9 cellular contexts compared by ENCODE assay signal in the genomic region with DNA sequence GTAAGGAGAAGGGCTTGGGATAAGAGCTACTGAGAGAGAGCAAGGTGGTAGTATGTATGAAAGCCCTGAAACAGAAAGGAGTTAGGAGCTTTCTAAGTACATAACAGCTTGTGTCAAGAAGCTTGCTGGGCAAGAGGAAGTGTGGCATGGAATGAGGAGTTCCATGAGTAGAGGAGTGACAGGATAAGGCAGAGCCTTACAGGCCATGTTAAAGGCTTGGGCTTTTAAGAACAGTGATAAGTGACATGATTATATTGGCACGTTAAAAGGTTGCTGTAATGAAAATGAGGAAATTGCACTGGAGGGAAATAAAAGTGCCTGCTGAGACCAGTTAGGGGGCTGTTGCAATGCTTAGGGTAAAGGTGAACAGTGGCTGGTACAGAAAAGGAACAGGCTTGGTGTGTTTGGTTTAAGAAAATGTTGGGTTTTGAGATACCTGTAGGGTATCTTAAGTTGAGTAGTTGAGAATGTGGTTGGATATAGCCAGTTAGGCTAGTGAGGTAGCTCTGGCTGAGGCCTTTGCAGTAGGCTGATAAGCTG. TPM values are rescaled to one million over a fixed set of nuclear protein-coding genes. Genes with fewer than 3 reads are reported as not detected.
DNase-seq lines count a peak whose midpoint lies in the region; ATAC-seq, FAIRE-seq and TF ChIP-seq lines count a peak whose summit lies in the region.
"Had no signal": no experiment of that assay in that cellular context is flagged by ENCODE, and none has a peak within 500 bp of the region (broad histone marks: within the 10 kb centered on the region; RNA-seq: fewer than 3 reads in every experiment).

No MANE protein-coding gene starts in this region.

- no peaks in the 10 kb centered on the region for H3K9me3 Mint-ChIP-seq in stimulated activated naive CD8-positive, alpha-beta T cell treated with anti-CD3 and anti-CD28 coated beads, Interleukin-15, Interleukin-2, amounts not matched to agents 100 ng/mL and 50 ng/mL, for 24 hours
- H3K9me3 Mint-ChIP-seq in WTC11, result no peaks in the 10 kb centered on the region

- H4K20me1 ChIP-seq in HepG2 (ENCODE audit: insufficient read depth, low read length), result peaks cover 10% of the 10 kb centered on the region; the same call in 1 of the 2 replicates

- POLR2A ChIA-PET in WTC11 (lab: Charles Lee) (no interaction called here), HepG2 (lab: Yijun Ruan, JAX) (interaction anchor here (0.8 kb wide), 1 partner anchor 47 kb away, joined by 3 read pairs; no protein-coding TSS in a partner anchor)

- no peak for DNase-seq in stimulated activated naive CD8-positive, alpha-beta T cell treated with anti-CD3 and anti-CD28 coated beads, Interleukin-15, Interleukin-2, amounts not matched to agents 100 U/mL and 50 U/mL, for 24 hours
- DNase-seq in WTC11 (ENCODE audit: low spot score) (no peak), HepG2 (ENCODE audit: low spot score) (no peak), NCI-H748 treated with DMSO at 0.1 percent for 48 hours (lab: John Stamatoyannopoulos, UW) (no peak), HuH-7.5 (ENCODE audit: low spot score) (no peak), HuH-7 (ENCODE audit: low spot score) (no peak)
- DNase-seq in stimulated activated CD4-positive, alpha-beta T cell treated with anti-CD3 and anti-CD28 coated beads, Interleukin-4, amount 100 ng/mL, for 4 hours, result no peak
- DNase-seq: activated CD4-positive, CD25-positive, alpha-beta regulatory T cell had no signal

- in situ Hi-C loops in HepG2 (cut with HindIII; ENCODE audit: extremely low pct_ligation_motif_present, low pct_unique_long_range_greater_than_20kb), result no loop called here

- 69% methylated on average over 1 of the region's 1 CpG for WGBS in HepG2 (ENCODE audit: low lambda C conversion rate)

- TF ChIP-seq RAD21 in HepG2 (CRISPR knock-in tag; IDR thresholded peaks at IDR 0.05), result no peak

- no peak overlapping the region for H3K4me3 Mint-ChIP-seq in stimulated activated naive CD8-positive, alpha-beta T cell treated with anti-CD3 and anti-CD28 coated beads, Interleukin-15, Interleukin-2, amounts not matched to agents 100 ng/mL and 50 ng/mL, for 24 hours
- H3K4me3 Mint-ChIP-seq in WTC11, result no peak overlapping the region

- TF ChIP-seq EP300 in HepG2 (IDR thresholded peaks at IDR 0.05; ENCODE audit: low read depth in 2 of 2, low read length in 2 of 2) (no peak), HepG2 (CRISPR knock-in tag; IDR thresholded peaks at IDR 0.05; ENCODE audit: borderline replicate concordance) (no peak)

- H3K27me3 Mint-ChIP-seq in stimulated activated naive CD8-positive, alpha-beta T cell treated with anti-CD3 and anti-CD28 coated beads, Interleukin-15, Interleukin-2, amounts not matched to agents 100 ng/mL and 50 ng/mL, for 24 hours, result no peaks in the 10 kb centered on the region
- H3K27me3 Mint-ChIP-seq in WTC11 (ENCODE audit: low read depth), result no peaks in the 10 kb centered on the region

- H3K4me2 ChIP-seq in HepG2 (ENCODE audit: low read depth, low read length), result no peak overlapping the region

- FAIRE-seq in HepG2 (lab: Jason Lieb, UNC), result no peak

- no peaks in the 10 kb centered on the region for H3K36me3 ChIP-seq in HepG2 (replicated peaks in 1 of 2; ENCODE audit: control insufficient read depth in 1 of 2, insufficient read depth in 2 of 2, low read length in 2 of 2)

- peak overlapping the region; percentile 23 for H3K27ac Mint-ChIP-seq in stimulated activated naive CD8-positive, alpha-beta T cell treated with anti-CD3 and anti-CD28 coated beads, Interleukin-15, Interleukin-2, amounts not matched to agents 100 ng/mL and 50 ng/mL, for 24 hours
- peak overlapping the region; percentile 55 for H3K27ac Mint-ChIP-seq in WTC11

- H3K27me3 ChIP-seq in HepG2 (ENCODE audit: control insufficient read depth in 1 of 2, insufficient read depth in 2 of 2, low read length in 2 of 2), result no peaks in the 10 kb centered on the region

- H3K27ac ChIP-seq in HepG2 (ENCODE audit: extremely low read length, insufficient read depth, low read length), result peak overlapping the region; percentile 64

- CTCF ChIA-PET in WTC11 (lab: Charles Lee) (interaction anchor here (1.0 to 1.5 kb wide), 3 partner anchors 89 to 205 kb away, joined by 3 to 8 read pairs (median 5); a partner anchor contains a TSS), HepG2 (lab: Yijun Ruan, JAX; ENCODE audit: low intra/inter-chr PET ratio, low total read pairs) (no interaction called here)

- H3K4me1 Mint-ChIP-seq in stimulated activated naive CD8-positive, alpha-beta T cell treated with anti-CD3 and anti-CD28 coated beads, Interleukin-15, Interleukin-2, amounts not matched to agents 100 ng/mL and 50 ng/mL, for 24 hours (ENCODE audit: low read depth), result peaks cover 62% of the 10 kb centered on the region
- peaks cover 76% of the 10 kb centered on the region for H3K4me1 Mint-ChIP-seq in WTC11

- ATAC-seq in stimulated activated naive CD8-positive, alpha-beta T cell treated with anti-CD3 and anti-CD28 coated beads, Interleukin-15, Interleukin-2, amounts not matched to agents 100 U/mL and 50 U/mL, for 24 hours, result no peak
- peak; percentile 26; the same call in 1 of the 2 replicates for ATAC-seq in WTC11
- ATAC-seq in HepG2, result peak; percentile 29

- TF ChIP-seq CTCF in WTC11 (IDR thresholded peaks at IDR 0.05) (no peak), HepG2 (CRISPR knock-in tag; IDR thresholded peaks at IDR 0.05) (no peak)

- H3K9me3 ChIP-seq in HepG2 (ENCODE audit: low read length), result no peaks in the 10 kb centered on the region

- no peak overlapping the region for H3K9ac ChIP-seq in HepG2 (ENCODE audit: insufficient read depth, low read depth, low read length)

- no peaks in the 10 kb centered on the region for H3K36me3 Mint-ChIP-seq in stimulated activated naive CD8-positive, alpha-beta T cell treated with anti-CD3 and anti-CD28 coated beads, Interleukin-15, Interleukin-2, amounts not matched to agents 100 ng/mL and 50 ng/mL, for 24 hours (ENCODE audit: low read depth)
- no peaks in the 10 kb centered on the region for H3K36me3 Mint-ChIP-seq in WTC11

- peaks cover 63% of the 10 kb centered on the region for H3K79me2 ChIP-seq in HepG2 (ENCODE audit: insufficient read depth, low read length)

- intact Hi-C loops in HepG2 (cut with micrococcal nuclease; ENCODE audit: unreplicated experiment), result no loop called here

- no peak for TF ChIP-seq POLR2A in HepG2 (IDR thresholded peaks at IDR 0.05; ENCODE audit: insufficient read depth in 1 of 2, low read depth in 2 of 2, low read length in 2 of 2)

- no TSS peak for BruUV-seq in HepG2 (replicated peaks; lab: Mats Ljungman, UMichigan)

- H2AFZ ChIP-seq in HepG2 (ENCODE audit: low read length), result no peak overlapping the region

- H3K4me3 ChIP-seq in HepG2 (replicated peaks in 1 of 3; ENCODE audit: insufficient read depth in 1 of 3, low read depth in 2 of 3, low read length in 3 of 3), result no peak overlapping the region

- peaks cover 44% of the 10 kb centered on the region for H3K4me1 ChIP-seq in HepG2 (ENCODE audit: insufficient read depth, low read length)

TF ChIP-seq in WTC11, 78 proteins besides CTCF, POLR2A, EP300 and RAD21 (continues in another document):
- TF ChIP-seq, protein P1, sequence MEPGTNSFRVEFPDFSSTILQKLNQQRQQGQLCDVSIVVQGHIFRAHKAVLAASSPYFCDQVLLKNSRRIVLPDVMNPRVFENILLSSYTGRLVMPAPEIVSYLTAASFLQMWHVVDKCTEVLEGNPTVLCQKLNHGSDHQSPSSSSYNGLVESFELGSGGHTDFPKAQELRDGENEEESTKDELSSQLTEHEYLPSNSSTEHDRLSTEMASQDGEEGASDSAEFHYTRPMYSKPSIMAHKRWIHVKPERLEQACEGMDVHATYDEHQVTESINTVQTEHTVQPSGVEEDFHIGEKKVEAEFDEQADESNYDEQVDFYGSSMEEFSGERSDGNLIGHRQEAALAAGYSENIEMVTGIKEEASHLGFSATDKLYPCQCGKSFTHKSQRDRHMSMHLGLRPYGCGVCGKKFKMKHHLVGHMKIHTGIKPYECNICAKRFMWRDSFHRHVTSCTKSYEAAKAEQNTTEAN (CRISPR knock-in tag; IDR thresholded peaks at IDR 0.05), result no peak

TF ChIP-seq in HepG2, 621 proteins besides CTCF, POLR2A, EP300 and RAD21:
- TF ChIP-seq ZNF883 (CRISPR knock-in tag; IDR thresholded peaks at IDR 0.05; ENCODE audit: not compliant biosample characterization) (no peak), WIZ (CRISPR knock-in tag; IDR thresholded peaks at IDR 0.05) (no peak), PTBP1 (IDR thresholded peaks at IDR 0.05; ENCODE audit: low read depth, low read length, poor library complexity, severe bottlenecking) (no peak)

RNA-seq across cellular contexts. Expression of a gene that starts 49.0 kb away (rescaled TPM):
- total RNA-seq in WTC11 (2021) (22.2 to 30.7 TPM (median 25.5 TPM) in 3 replicates), HepG2 (2016; rRNA removed; fragmentation: Illumina TruSeq; extraction: Trizol) (15.2 and 17.4 TPM in 2 replicates)
- 6.3 and 8.1 TPM in 2 replicates for total RNA-seq in HepG2 (2016; cell fraction: cytosol; rRNA removed; fragmentation: Illumina TruSeq; extraction: Trizol; ENCODE audit: low read depth)
- 13.7 and 16.9 TPM in 2 replicates for total RNA-seq in HepG2 (2016; cell fraction: insoluble cytoplasmic fraction; rRNA removed; fragmentation: Illumina TruSeq; extraction: Trizol)
- total RNA-seq in HepG2 (2016; cell fraction: membrane; rRNA removed; fragmentation: Illumina TruSeq; extraction: Trizol), result 13.4 and 13.7 TPM in 2 replicates
- 30.8 and 34.3 TPM in 2 replicates for total RNA-seq in HepG2 (2016; cell fraction: nucleus; rRNA removed; fragmentation: Illumina TruSeq; extraction: Trizol)
- 22.6 and 24.4 TPM in 2 replicates for polyA plus RNA-seq in HepG2 (2011; rRNA removed)
- polyA plus RNA-seq in HepG2 (2011; cell fraction: cytosol; rRNA removed), result 11.8 and 13.2 TPM in 2 replicates
- polyA plus RNA-seq in HepG2 (2011; cell fraction: nucleus; rRNA removed), result 27.9 and 28.7 TPM in 2 replicates
- 15.6 and 16.9 TPM in 2 replicates for polyA plus RNA-seq in HepG2 (2012)
- polyA plus RNA-seq in HepG2 (2016; cell fraction: cytosol; fragmentation: Illumina TruSeq; extraction: Trizol; ENCODE audit: low read depth), result 2.1 and 3.3 TPM in 2 replicates
- polyA plus RNA-seq in HepG2 (2016; cell fraction: insoluble cytoplasmic fraction; fragmentation: Illumina TruSeq; extraction: Trizol; ENCODE audit: low read depth), result 12.7 and 14.3 TPM in 2 replicates
- 4.4 and 4.7 TPM in 2 replicates for polyA plus RNA-seq in HepG2 (2016; cell fraction: membrane; fragmentation: Illumina TruSeq; extraction: Trizol; ENCODE audit: low read depth)
- 18.7 and 22.5 TPM in 2 replicates for polyA plus RNA-seq in HepG2 (2016; cell fraction: nucleus; fragmentation: Illumina TruSeq; extraction: Trizol; ENCODE audit: insufficient read depth, low read depth)
- 37.1 and 44.8 TPM in 2 replicates for polyA minus RNA-seq in HepG2 (2011; rRNA and poly(A)+ RNA removed; ENCODE audit: low replicate concordance)
- 18.9 and 22.9 TPM in 2 replicates for polyA minus RNA-seq in HepG2 (2011; cell fraction: cytosol; rRNA and poly(A)+ RNA removed)
- polyA minus RNA-seq in HepG2 (2011; cell fraction: nucleus; rRNA and poly(A)+ RNA removed), result 73.7 and 74.0 TPM in 2 replicates
